ENCODE assay signal across 8 cellular contexts in genomic region chr16:12228607-12229499, GRCh38.
DNase-seq lines count a peak whose midpoint lies in the region; ATAC-seq and TF ChIP-seq lines count a peak whose summit lies in the region.

No MANE protein-coding gene starts in this region.

- H3K36me3 ChIP-seq in mucosa of descending colon (ENCODE audit: low read depth) (no peaks in the 10 kb centered on the region), uterus (no peaks in the 10 kb centered on the region)

- H3K27me3 ChIP-seq in uterus: no peaks in the 10 kb centered on the region

- H3K36me3 Mint-ChIP-seq in T-helper 17 cell (ENCODE audit: low read depth): peaks cover 3% of the 10 kb centered on the region

- no peak overlapping the region for H3K27ac ChIP-seq in uterus

- H3K27ac Mint-ChIP-seq in T-helper 17 cell: peak overlapping the region; percentile 64

- no peak overlapping the region for H3K4me3 Mint-ChIP-seq in T-helper 17 cell

- ATAC-seq in T-helper 17 cell (no peak), mucosa of descending colon (peak; percentile 96), HG02885 (IDR thresholded peaks at IDR 0.05; ENCODE audit: poor library complexity, unreplicated experiment) (no peak)

- H3K9me3 ChIP-seq in T-helper 17 cell (ENCODE audit: control insufficient read depth, low read length, poor library complexity, severe bottlenecking) (no peaks in the 10 kb centered on the region), mucosa of descending colon (no peaks in the 10 kb centered on the region), uterus (no peaks in the 10 kb centered on the region)

- intact Hi-C loops in mucosa of descending colon (cut with DNase I, micrococcal nuclease): loop anchor here in 1 of 2 donors (10.0 kb wide), 1 partner anchor 134 kb away; no protein-coding TSS in a partner anchor
- intact Hi-C loops in uterus (cut with DNase I; ENCODE audit: low total_unique reads): no loop called here

- no peak for TF ChIP-seq POLR2A in uterus (IDR thresholded peaks at IDR 0.05)

- no peaks in the 10 kb centered on the region for H3K27me3 Mint-ChIP-seq in T-helper 17 cell

- TF ChIP-seq CTCF in epithelial cell of esophagus (IDR thresholded peaks at IDR 0.05; ENCODE audit: insufficient read depth, low read depth, low read length, missing control alignments) (peak; percentile 65), mucosa of descending colon (IDR thresholded peaks at IDR 0.05) (peak; percentile 79), uterus (IDR thresholded peaks at IDR 0.05) (peak; percentile 37 to 53 (median 42))

- no peak overlapping the region for H3K4me3 ChIP-seq in epithelial cell of esophagus (ENCODE audit: low read length)
- no peak overlapping the region for H3K4me3 ChIP-seq in mucosa of descending colon
- H3K4me3 ChIP-seq in uterus: no peak overlapping the region

- H3K4me1 Mint-ChIP-seq in T-helper 17 cell: peaks cover 29% of the 10 kb centered on the region

- DNase-seq in activated CD8-positive, alpha-beta memory T cell treated with anti-CD3 and anti-CD28 coated beads for 24 hours: peak; percentile 61
- DNase-seq in activated CD8-positive, alpha-beta memory T cell treated with anti-CD3 and anti-CD28 coated beads, Interleukin-2, amount 50 U/mL, for 4 hours: no peak
- DNase-seq in LoVo (ENCODE audit: low spot score) (peak; percentile 65), T-helper 17 cell (no peak), epithelial cell of esophagus (ENCODE audit: low read depth) (peak; percentile 52), mucosa of descending colon (peak; percentile 70 to 86 (median 85)), uterus (peak; percentile 27 to 28)

- peaks cover 14% of the 10 kb centered on the region for H3K4me1 ChIP-seq in mucosa of descending colon (ENCODE audit: low read depth)
- H3K4me1 ChIP-seq in uterus: peaks cover 0 to 4% of the 10 kb centered on the region in 2 donors

Comparison
In these comparisons a context has a peak if more than half of its experiments do, and no peak if none do; other contexts are left out.
1. DNase-seq: peak in activated CD8-positive, alpha-beta memory T cell treated with anti-CD3 and anti-CD28 coated beads for 24 hours (single experiment), LoVo (single experiment), epithelial cell of esophagus (single experiment), mucosa of descending colon (3 of 3) and uterus (2 of 2); none in activated CD8-positive, alpha-beta memory T cell treated with anti-CD3 and anti-CD28 coated beads, Interleukin-2, amount 50 U/mL, for 4 hours (single experiment) and T-helper 17 cell (0 of 3).
2. Peak in every context shown above with its lines, with median percentiles within 50 percentile points of each other: CTCF ChIP-seq.